In genomic region chr11:116257871-116258270, GRCh38 we compare ENCODE assay signal across 20 cellular contexts.
DNase-seq lines count a peak whose midpoint lies in the region; ATAC-seq and TF ChIP-seq lines count a peak whose summit lies in the region.
"Had no signal": no experiment of that assay in that cellular context is flagged by ENCODE, and none has a peak within 500 bp of the region (broad histone marks: within the 10 kb centered on the region; RNA-seq: fewer than 3 reads in every experiment).

No MANE protein-coding gene starts in this region.

- H3K27ac ChIP-seq in caudate nucleus (ENCODE audit: low read depth, low read length) (no peak overlapping the region), lower lobe of right lung (no peak overlapping the region), neuronal stem cell (replicated peaks; ENCODE audit: low read length) (no peak overlapping the region)
- H3K27ac ChIP-seq: 22Rv1; A549; BLaER1 treated with 17β-estradiol and CSF1 and Interleukin-3, amounts not matched to agents 10 nM and 100 nM; C4-2B had no signal

- intact Hi-C loops in lower lobe of right lung (cut with DNase I), result no loop called here

- peak; percentile 24 for DNase-seq in NCI-H2171 treated with DMSO at 0.1 percent for 48 hours (lab: John Stamatoyannopoulos, UW)
- no peak for DNase-seq in NCI-H2171 (lab: John Stamatoyannopoulos, UW)
- DNase-seq in caudate nucleus (lab: John Stamatoyannopoulos, UW), result peak in 35 of 61 donors; percentile 5 to 77 (median 36)
- DNase-seq in neural crest cell (ENCODE audit: low read depth, low spot score), result no peak
- peak; percentile 55 for DNase-seq in putamen (ENCODE audit: low spot score)
- no peak for DNase-seq in lower lobe of right lung
- no peak for DNase-seq in neuronal stem cell (ENCODE audit: low spot score)
- no peak for DNase-seq in NCI-H2227 (lab: John Stamatoyannopoulos, UW; ENCODE audit: unreplicated experiment)
- DNase-seq: AML-193; Calu3; CD4-positive, alpha-beta T cell; CD8-positive, alpha-beta T cell; GF-D8 had no signal

- no peak overlapping the region for H3K9ac ChIP-seq in neuronal stem cell (ENCODE audit: low read depth, low read length, poor library complexity)
- H3K9ac ChIP-seq: BLaER1 treated with 17β-estradiol and CSF1 and Interleukin-3, amounts not matched to agents 10 nM and 100 nM had no signal

- H3K36me3 ChIP-seq in lower lobe of right lung, result no peaks in the 10 kb centered on the region
- no peaks in the 10 kb centered on the region for H3K36me3 ChIP-seq in neuronal stem cell (replicated peaks in 1 of 2; ENCODE audit: control insufficient read depth in 2 of 2, insufficient read depth in 2 of 2, low read length in 2 of 2)
- H3K36me3 ChIP-seq: BLaER1 treated with 17β-estradiol and CSF1 and Interleukin-3, amounts not matched to agents 10 nM and 100 nM had no signal

- TF ChIP-seq CTCF in neural crest cell (conservative IDR thresholded peaks at IDR 0.05) (no peak), lower lobe of right lung (IDR thresholded peaks at IDR 0.05) (no peak)

- no peaks in the 10 kb centered on the region for H3K36me3 Mint-ChIP-seq in neural crest cell (ENCODE audit: low read depth)
- H3K36me3 Mint-ChIP-seq: CD8-positive, alpha-beta T cell had no signal

- no peak overlapping the region for H3K18ac ChIP-seq in neuronal stem cell (ENCODE audit: low read length)

- WGBS in neuronal stem cell (ENCODE audit: extremely low coverage in 2 of 2, insufficient read length in 2 of 2, insufficient replicate concordance in 1 of 2), 2 donors, result no CpG with 5 or more reads among the region's 4 CpGs

- H2BK5ac ChIP-seq in neuronal stem cell (ENCODE audit: low read length), result no peak overlapping the region

- no peak overlapping the region for H2BK12ac ChIP-seq in neuronal stem cell (ENCODE audit: low read length)

- H3K9me3 ChIP-seq in lower lobe of right lung (no peaks in the 10 kb centered on the region), neuronal stem cell (replicated peaks in 1 of 2; ENCODE audit: control insufficient read depth in 2 of 2, insufficient read depth in 1 of 2, low read depth in 1 of 2, low read length in 2 of 2) (no peaks in the 10 kb centered on the region)
- H3K9me3 ChIP-seq: A549; BLaER1 treated with 17β-estradiol and CSF1 and Interleukin-3, amounts not matched to agents 10 nM and 100 nM; Caco-2 had no signal

- no peak overlapping the region for H3K23ac ChIP-seq in neuronal stem cell (ENCODE audit: low read depth, low read length, poor library complexity)

- H2BK15ac ChIP-seq in neuronal stem cell (ENCODE audit: low read length), result no peak overlapping the region

- no peak overlapping the region for H3K4me3 ChIP-seq in lower lobe of right lung
- H3K4me3 ChIP-seq in neuronal stem cell (ENCODE audit: low read length in 2 of 2), result no peak overlapping the region
- H3K4me3 ChIP-seq: A549; BLaER1 treated with 17β-estradiol and CSF1 and Interleukin-3, amounts not matched to agents 10 nM and 100 nM; GM12878 had no signal

- peaks cover 18% of the 10 kb centered on the region for H3K27me3 ChIP-seq in lower lobe of right lung (ENCODE audit: low read depth)
- H3K27me3 ChIP-seq in neuronal stem cell (ENCODE audit: control insufficient read depth in 3 of 3, insufficient read depth in 3 of 3, low read depth in 1 of 3, low read length in 3 of 3), result no peaks in the 10 kb centered on the region
- H3K27me3 ChIP-seq: BLaER1 treated with 17β-estradiol and CSF1 and Interleukin-3, amounts not matched to agents 10 nM and 100 nM had no signal

- no peak overlapping the region for H2BK120ac ChIP-seq in neuronal stem cell (ENCODE audit: low read depth, low read length)

- H3K27ac Mint-ChIP-seq in neural crest cell (ENCODE audit: unreplicated experiment), result peak overlapping the region; percentile 77
- H3K27ac Mint-ChIP-seq: B cell; CD4-positive, alpha-beta T cell; CD8-positive, alpha-beta T cell had no signal

- peaks cover 32% of the 10 kb centered on the region for H3K4me1 Mint-ChIP-seq in neural crest cell
- H3K4me1 Mint-ChIP-seq: B cell had no signal

- no peak overlapping the region for H4K91ac ChIP-seq in neuronal stem cell (ENCODE audit: low read depth, low read length, poor library complexity)

- H3K9me3 Mint-ChIP-seq in neural crest cell, result no peaks in the 10 kb centered on the region
- H3K9me3 Mint-ChIP-seq: CD4-positive, alpha-beta T cell; CD8-positive, alpha-beta T cell had no signal

- no peak for ATAC-seq in lower lobe of right lung
- ATAC-seq: CD8-positive, alpha-beta T cell had no signal

- no peaks in the 10 kb centered on the region for H3K27me3 Mint-ChIP-seq in neural crest cell (ENCODE audit: low read depth)

- no peak overlapping the region for H4K8ac ChIP-seq in neuronal stem cell (ENCODE audit: low read depth, low read length)

- H3K4me1 ChIP-seq in lower lobe of right lung, result no peaks in the 10 kb centered on the region
- peaks cover 0 to under 1% of the 10 kb centered on the region in 2 donors for H3K4me1 ChIP-seq in neuronal stem cell (ENCODE audit: control insufficient read depth in 2 of 2, insufficient read depth in 1 of 2, low read depth in 1 of 2, low read length in 2 of 2)
- H3K4me1 ChIP-seq: A549; BLaER1 treated with 17β-estradiol and CSF1 and Interleukin-3, amounts not matched to agents 10 nM and 100 nM; Caco-2 had no signal

- no peak overlapping the region for H3K14ac ChIP-seq in neuronal stem cell (ENCODE audit: low read length)

- no peak overlapping the region for H3K4me3 Mint-ChIP-seq in neural crest cell
- H3K4me3 Mint-ChIP-seq: B cell; CD4-positive, alpha-beta T cell; CD8-positive, alpha-beta T cell had no signal

- H3K4me2 ChIP-seq in neuronal stem cell (ENCODE audit: insufficient read depth, low read length, poor library complexity, severe bottlenecking), result no peak overlapping the region
- H3K4me2 ChIP-seq: A549; BLaER1 treated with 17β-estradiol and CSF1 and Interleukin-3, amounts not matched to agents 10 nM and 100 nM had no signal

- H2AK5ac ChIP-seq in neuronal stem cell (ENCODE audit: low read depth, low read length), result no peak overlapping the region

- no peaks in the 10 kb centered on the region for H3K79me1 ChIP-seq in neuronal stem cell (ENCODE audit: low read depth, low read length)

- no peak overlapping the region for H3K4ac ChIP-seq in neuronal stem cell (ENCODE audit: low read length)

- H2AFZ ChIP-seq in neuronal stem cell (ENCODE audit: low read length), result no peak overlapping the region

Comparison
In these comparisons a context has a peak if more than half of its experiments do, and no peak if none do; other contexts are left out.
1. DNase-seq: peak in NCI-H2171 treated with DMSO at 0.1 percent for 48 hours (single experiment), caudate nucleus (35 of 61) and putamen (single experiment); none in NCI-H2171 (single experiment), neural crest cell (single experiment), lower lobe of right lung (single experiment), neuronal stem cell (single experiment) and NCI-H2227 (single experiment).